Comparison of ENCODE assay signal across 10 cellular contexts in genomic region chr2:234447189-234447588, GRCh38. TPM values are rescaled to one million over a fixed set of nuclear protein-coding genes. Genes with fewer than 3 reads are reported as not detected.
DNase-seq lines count a peak whose midpoint lies in the region; ATAC-seq and TF ChIP-seq lines count a peak whose summit lies in the region.
"Had no signal": no experiment of that assay in that cellular context is flagged by ENCODE, and none has a peak within 500 bp of the region (broad histone marks: within the 10 kb centered on the region; RNA-seq: fewer than 3 reads in every experiment).

No MANE protein-coding gene starts in this region.

- no peaks in the 10 kb centered on the region for H3K27me3 Mint-ChIP-seq in activated naive CD4-positive, alpha-beta T cell treated with anti-CD3 and anti-CD28 coated beads for 36 hours (ENCODE audit: low read depth)

- H3K27me3 ChIP-seq in upper lobe of right lung (no peaks in the 10 kb centered on the region), right lobe of liver (no peaks in the 10 kb centered on the region)

- DNase-seq in activated naive CD4-positive, alpha-beta T cell treated with anti-CD3 and anti-CD28 coated beads for 36 hours: no peak
- no peak for DNase-seq in activated naive CD4-positive, alpha-beta T cell treated with anti-CD3 and anti-CD28 coated beads, Interleukin-2, amount 50 U/mL, for 16 hours
- DNase-seq in activated naive CD4-positive, alpha-beta T cell treated with anti-CD3 and anti-CD28 coated beads, Interleukin-2, amount 50 U/mL, for 72 hours (ENCODE audit: low spot score in 2 of 2): no peak
- DNase-seq in islet precursor cell (peak; percentile 33), upper lobe of right lung (no peak), right lobe of liver (no peak)
- DNase-seq in activated CD4-positive, CD25-positive, alpha-beta regulatory T cell treated with anti-CD3 and anti-CD28 coated beads, Interleukin-2, amount 50 U/mL, for 72 hours: no peak
- DNase-seq in activated CD4-positive, CD25-positive, alpha-beta regulatory T cell (lab: John Stamatoyannopoulos, UW): no peak
- DNase-seq: NCI-H345 had no signal

- H3K4me3 ChIP-seq in upper lobe of right lung: no peak overlapping the region
- no peak overlapping the region for H3K4me3 ChIP-seq in right lobe of liver
- H3K4me3 ChIP-seq: PC-9 had no signal

- H3K36me3 ChIP-seq in upper lobe of right lung: no peaks in the 10 kb centered on the region
- no peaks in the 10 kb centered on the region for H3K36me3 ChIP-seq in right lobe of liver

- TF ChIP-seq CTCF in upper lobe of right lung (IDR thresholded peaks at IDR 0.05): no peak
- TF ChIP-seq CTCF in right lobe of liver (IDR thresholded peaks at IDR 0.05): no peak

- no peak for ATAC-seq in activated naive CD4-positive, alpha-beta T cell treated with anti-CD3 and anti-CD28 coated beads, Interleukin-2, amount 50 U/mL, for 72 hours
- ATAC-seq in upper lobe of right lung (no peak), right lobe of liver (no peak)

- H3K27ac Mint-ChIP-seq in activated naive CD4-positive, alpha-beta T cell treated with anti-CD3 and anti-CD28 coated beads for 36 hours: peak overlapping the region; percentile 96
- H3K27ac Mint-ChIP-seq in activated naive CD4-positive, alpha-beta T cell treated with anti-CD3 and anti-CD28 coated beads, Interleukin-2, amount 50 U/mL, for 72 hours: peak overlapping the region; percentile 89 to 93

- H3K4me1 ChIP-seq in upper lobe of right lung (peaks cover 35% of the 10 kb centered on the region), right lobe of liver (no peaks in the 10 kb centered on the region)

- peaks cover 84% of the 10 kb centered on the region for H3K4me1 Mint-ChIP-seq in activated naive CD4-positive, alpha-beta T cell treated with anti-CD3 and anti-CD28 coated beads for 36 hours (ENCODE audit: low read depth)

- no peaks in the 10 kb centered on the region for H3K9me3 Mint-ChIP-seq in activated naive CD4-positive, alpha-beta T cell treated with anti-CD3 and anti-CD28 coated beads for 36 hours
- peaks cover 5 to 9% of the 10 kb centered on the region in 2 donors for H3K9me3 Mint-ChIP-seq in activated naive CD4-positive, alpha-beta T cell treated with anti-CD3 and anti-CD28 coated beads, Interleukin-2, amount 50 U/mL, for 72 hours

- peaks cover 16% of the 10 kb centered on the region for H3K36me3 Mint-ChIP-seq in activated naive CD4-positive, alpha-beta T cell treated with anti-CD3 and anti-CD28 coated beads for 36 hours (ENCODE audit: low read depth)
- peaks cover 17 to 37% of the 10 kb centered on the region in 2 donors for H3K36me3 Mint-ChIP-seq in activated naive CD4-positive, alpha-beta T cell treated with anti-CD3 and anti-CD28 coated beads, Interleukin-2, amount 50 U/mL, for 72 hours

- TF ChIP-seq POLR2A in right lobe of liver (IDR thresholded peaks at IDR 0.05): no peak

- intact Hi-C loops in activated naive CD4-positive, alpha-beta T cell treated with anti-CD3 and anti-CD28 coated beads for 36 hours (cut with micrococcal nuclease): no loop called here
- intact Hi-C loops in upper lobe of right lung (cut with DNase I) (no loop called here), right lobe of liver (cut with DNase I) (no loop called here)

- WGBS in right lobe of liver (ENCODE audit: insufficient coverage, low coverage, low lambda C conversion rate, missing lambda C conversion rate): 100% methylated on average over 2 of the region's 6 CpGs

- H3K27ac ChIP-seq in upper lobe of right lung: peak overlapping the region; percentile 86
- no peak overlapping the region for H3K27ac ChIP-seq in right lobe of liver
- H3K27ac ChIP-seq: PC-9 had no signal

- CTCF ChIA-PET in activated naive CD4-positive, alpha-beta T cell treated with anti-CD3 and anti-CD28 coated beads for 36 hours (lab: Charles Lee): interaction anchor here (0.6 to 1.5 kb wide), 5 partner anchors 17 to 156 kb away, joined by 3 to 5 read pairs (median 4); no protein-coding TSS in a partner anchor

- no peaks in the 10 kb centered on the region for H3K9me3 ChIP-seq in upper lobe of right lung
- H3K9me3 ChIP-seq in right lobe of liver: no peaks in the 10 kb centered on the region

- H3K4me3 Mint-ChIP-seq in activated naive CD4-positive, alpha-beta T cell treated with anti-CD3 and anti-CD28 coated beads for 36 hours: peak overlapping the region; percentile 73

RNA-seq across cellular contexts. Expression of gene ARL4C, which starts 49.7 kb away (rescaled TPM):
- 10 to 100 TPM; 24.2 to 24.9 TPM for total RNA-seq in activated naive CD4-positive, alpha-beta T cell treated with anti-CD3 and anti-CD28 coated beads for 36 hours
- 10 to 100 TPM; 26.1 to 50.0 TPM for total RNA-seq in activated naive CD4-positive, alpha-beta T cell treated with anti-CD3 and anti-CD28 coated beads, Interleukin-2, amount 50 U/mL, for 72 hours
- total RNA-seq in upper lobe of right lung (21.2 TPM), right lobe of liver (1 to 10 TPM; 1.4 to 9.4 (median 2.5) TPM)
